In genomic region chr18:7459851-7460774, GRCh38 we compare ENCODE assay signal across 13 cellular contexts.
DNase-seq lines count a peak whose midpoint lies in the region; ATAC-seq and TF ChIP-seq lines count a peak whose summit lies in the region.
"Had no signal": no experiment of that assay in that cellular context is flagged by ENCODE, and none has a peak within 500 bp of the region (broad histone marks: within the 10 kb centered on the region; RNA-seq: fewer than 3 reads in every experiment).

No MANE protein-coding gene starts in this region.

- no peaks in the 10 kb centered on the region for H3K36me3 Mint-ChIP-seq in stimulated activated memory B cell treated with anti-CD40 and anti-IgM and Interleukin-4, amounts not matched to agents 10 μg/mL and 1 μg/mL and 100 μg/mL, for 72 hours

- no peak overlapping the region for H3K4me3 ChIP-seq in effector memory CD4-positive, alpha-beta T cell (ENCODE audit: insufficient read depth, low read depth, low read length, poor library complexity, severe bottlenecking)

- no peaks in the 10 kb centered on the region for H3K4me1 Mint-ChIP-seq in stimulated activated memory B cell treated with anti-CD40 and anti-IgM and Interleukin-4, amounts not matched to agents 10 μg/mL and 1 μg/mL and 100 μg/mL, for 72 hours

- no peaks in the 10 kb centered on the region for H3K27me3 Mint-ChIP-seq in stimulated activated memory B cell treated with anti-CD40 and anti-IgM and Interleukin-4, amounts not matched to agents 10 μg/mL and 1 μg/mL and 100 μg/mL, for 72 hours
- H3K27me3 Mint-ChIP-seq: stimulated activated naive CD8-positive, alpha-beta T cell treated with anti-CD3 and anti-CD28 coated beads, Interleukin-15, Interleukin-2, amounts not matched to agents 100 ng/mL and 50 ng/mL, for 24 hours had no signal

- peak; percentile 22 for ATAC-seq in stimulated activated memory B cell treated with anti-CD40 and anti-IgM and Interleukin-4, amounts not matched to agents 10 μg/mL and 1 μg/mL and 100 μg/mL, for 72 hours
- ATAC-seq in HG02798 (IDR thresholded peaks at IDR 0.05; ENCODE audit: poor library complexity, unreplicated experiment) (no peak), GM18505 (IDR thresholded peaks at IDR 0.05; ENCODE audit: unreplicated experiment) (no peak)

- peaks cover 5% of the 10 kb centered on the region for H3K9me3 Mint-ChIP-seq in stimulated activated memory B cell treated with anti-CD40 and anti-IgM and Interleukin-4, amounts not matched to agents 10 μg/mL and 1 μg/mL and 100 μg/mL, for 72 hours
- H3K9me3 Mint-ChIP-seq: stimulated activated naive CD8-positive, alpha-beta T cell treated with anti-CD3 and anti-CD28 coated beads, Interleukin-15, Interleukin-2, amounts not matched to agents 100 ng/mL and 50 ng/mL, for 24 hours had no signal

- no peaks in the 10 kb centered on the region for H3K36me3 ChIP-seq in effector memory CD4-positive, alpha-beta T cell (ENCODE audit: control insufficient read depth, insufficient read depth, low read length)

- no peak for TF ChIP-seq POLR2A in GM18505 (IDR thresholded peaks at IDR 0.05; ENCODE audit: borderline replicate concordance, extremely low read depth, insufficient read depth, insufficient read length)

- no peak overlapping the region for H3K27ac Mint-ChIP-seq in stimulated activated memory B cell treated with anti-CD40 and anti-IgM and Interleukin-4, amounts not matched to agents 10 μg/mL and 1 μg/mL and 100 μg/mL, for 72 hours
- H3K27ac Mint-ChIP-seq: stimulated activated naive CD8-positive, alpha-beta T cell treated with anti-CD3 and anti-CD28 coated beads, Interleukin-15, Interleukin-2, amounts not matched to agents 100 ng/mL and 50 ng/mL, for 24 hours had no signal

- H3K4me1 ChIP-seq in effector memory CD4-positive, alpha-beta T cell (ENCODE audit: control insufficient read depth, insufficient read depth, low read length, poor library complexity, severe bottlenecking): no peaks in the 10 kb centered on the region

- H3K27ac ChIP-seq in cingulate gyrus (ENCODE audit: low read depth, low read length): peak overlapping the region; percentile 79
- no peak overlapping the region for H3K27ac ChIP-seq in effector memory CD4-positive, alpha-beta T cell (ENCODE audit: insufficient read depth, low read length, poor library complexity, severe bottlenecking)
- H3K27ac ChIP-seq: HL-60 had no signal

- DNase-seq in HuH-7 (ENCODE audit: low spot score) (peak; percentile 24), medulla oblongata (ENCODE audit: extremely low spot score) (peak; percentile 51), RPMI8226 (no peak)
- DNase-seq in effector memory CD4-positive, alpha-beta T cell: no peak
- DNase-seq: activated CD4-positive, alpha-beta T cell treated with anti-CD3 and anti-CD28 coated beads, Interleukin-2, amount 50 U/mL, for 4 hours; NCI-H2029; SHP77 treated with DMSO at 0.1 percent for 48 hours had no signal

- H3K9me3 ChIP-seq in effector memory CD4-positive, alpha-beta T cell (ENCODE audit: control insufficient read depth, low read length): no peaks in the 10 kb centered on the region

- H3K4me3 Mint-ChIP-seq in stimulated activated memory B cell treated with anti-CD40 and anti-IgM and Interleukin-4, amounts not matched to agents 10 μg/mL and 1 μg/mL and 100 μg/mL, for 72 hours: no peak overlapping the region
- H3K4me3 Mint-ChIP-seq: stimulated activated naive CD8-positive, alpha-beta T cell treated with anti-CD3 and anti-CD28 coated beads, Interleukin-15, Interleukin-2, amounts not matched to agents 100 ng/mL and 50 ng/mL, for 24 hours had no signal

- H3K27me3 ChIP-seq in effector memory CD4-positive, alpha-beta T cell (replicated peaks; ENCODE audit: control insufficient read depth, insufficient read depth, low read length, poor library complexity, severe bottlenecking): no peaks in the 10 kb centered on the region

Comparison
In these comparisons a context has a peak if more than half of its experiments do, and no peak if none do; other contexts are left out.
1. DNase-seq: peak in HuH-7 (single experiment) and medulla oblongata (single experiment); none in effector memory CD4-positive, alpha-beta T cell (0 of 3) and RPMI8226 (single experiment).